Comparison of ENCODE assay signal across 9 cellular contexts in the genomic region with DNA sequence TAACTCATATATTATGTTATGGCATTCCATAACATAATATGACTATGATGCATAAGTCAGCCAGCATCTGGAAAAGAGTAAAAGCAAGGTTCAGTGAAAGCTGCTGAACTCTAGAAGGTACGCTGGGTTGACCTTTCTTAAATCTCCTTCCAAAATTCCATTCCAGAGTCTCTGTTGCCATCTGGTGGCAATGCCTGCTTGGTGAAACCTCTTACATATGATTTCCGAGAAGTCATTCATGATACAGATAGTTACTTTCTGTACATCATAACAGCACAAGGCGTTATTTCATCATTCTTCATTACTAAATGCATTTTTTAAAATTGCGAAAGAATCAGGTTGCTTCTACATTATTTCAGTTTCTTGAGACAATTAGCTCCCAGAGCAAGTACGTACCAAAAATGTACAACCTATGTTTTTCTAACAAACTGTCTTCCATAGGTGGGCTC. TPM values are rescaled to one million over a fixed set of nuclear protein-coding genes. Genes with fewer than 3 reads are reported as not detected.
A peak's percentile ranks its signal among the peaks of the same experiment; 100 is the strongest.
DNase-seq lines count a peak whose midpoint lies in the region; ATAC-seq, FAIRE-seq and TF ChIP-seq lines count a peak whose summit lies in the region.
"Had no signal": no experiment of that assay in that cellular context is flagged by ENCODE, and none has a peak within 500 bp of the region (broad histone marks: within the 10 kb centered on the region; RNA-seq: fewer than 3 reads in every experiment).

No MANE protein-coding gene starts in this region.

- H4K20me1 ChIP-seq in hepatocyte (ENCODE audit: insufficient read depth, poor library complexity, severe bottlenecking), result no peaks in the 10 kb centered on the region

- FAIRE-seq in A549 (lab: Jason Lieb, UNC), result no peak
- FAIRE-seq in small intestine (lab: Jason Lieb, UNC), result peak; percentile 51

- H3K4me1 Mint-ChIP-seq in T-helper 17 cell, result peaks cover 6% of the 10 kb centered on the region

- WGBS in A549 (ENCODE audit: missing lambda C conversion rate), result 2% methylated on average over 5 of the region's 5 CpGs
- WGBS in hepatocyte (ENCODE audit: low lambda C conversion rate, missing lambda C conversion rate), result 38% methylated on average over 5 of the region's 5 CpGs
- WGBS in small intestine, 3 donors, result 5 to 24% (median 8%) methylated on average over 5 of the region's 5 CpGs

- no peaks in the 10 kb centered on the region for H3K27me3 ChIP-seq in hepatocyte
- H3K27me3 ChIP-seq in small intestine (ENCODE audit: control insufficient read depth in 2 of 2, insufficient read depth in 2 of 2, low read length in 2 of 2), result no peaks in the 10 kb centered on the region

- TF ChIP-seq POLR2A in A549 (IDR thresholded peaks at IDR 0.05; ENCODE audit: low read length), result no peak

- DNase-seq in A549 (ENCODE audit: low read depth in 1 of 2, low spot score in 1 of 2) (peak; percentile 21 to 74), NCI-H1930 (lab: John Stamatoyannopoulos, UW) (peak; percentile 13 to 63), T-helper 17 cell (peak; percentile 31 to 60 (median 45)), astrocyte of the cerebellum (ENCODE audit: low read depth) (peak; percentile 72), hepatocyte (ENCODE audit: low spot score) (peak; percentile 75), small intestine (peak; percentile 78)

- H3K4me3 ChIP-seq in A549 (peak overlapping the region; percentile 38), astrocyte of the cerebellum (ENCODE audit: low read depth, low read length) (no peak overlapping the region), hepatocyte (no peak overlapping the region), small intestine (ENCODE audit: low read depth in 1 of 2, low read length in 2 of 2) (no peak overlapping the region)
- H3K4me3 ChIP-seq: skin epidermis had no signal

- in situ Hi-C loops in astrocyte of the cerebellum (cut with HindIII; ENCODE audit: low sequenced_read_pairs), result no loop called here

- no peaks in the 10 kb centered on the region for H3K9me3 ChIP-seq in A549
- H3K9me3 ChIP-seq in T-helper 17 cell (ENCODE audit: control insufficient read depth, low read length, poor library complexity, severe bottlenecking), result no peaks in the 10 kb centered on the region
- H3K9me3 ChIP-seq in hepatocyte (ENCODE audit: low read depth), result no peaks in the 10 kb centered on the region
- no peaks in the 10 kb centered on the region for H3K9me3 ChIP-seq in small intestine (ENCODE audit: control insufficient read depth, low read depth)

- no peaks in the 10 kb centered on the region for H3K79me2 ChIP-seq in hepatocyte

- POLR2A ChIA-PET in A549 (lab: Yijun Ruan, JAX), result no interaction called here

- H3K27me3 Mint-ChIP-seq in T-helper 17 cell, result no peaks in the 10 kb centered on the region

- ATAC-seq in A549 (peak; percentile 85 to 94), GM18520 (IDR thresholded peaks at IDR 0.05; ENCODE audit: unreplicated experiment) (peak; percentile 41), T-helper 17 cell (peak; percentile 90), GM19452 (IDR thresholded peaks at IDR 0.05; ENCODE audit: unreplicated experiment) (no peak)

- H3K4me2 ChIP-seq in A549, result peak overlapping the region; percentile 87
- H3K4me2 ChIP-seq in hepatocyte, result no peak overlapping the region

- CTCF ChIA-PET in A549 (lab: Yijun Ruan, JAX), result interaction anchor here (0.7 to 2.3 kb wide), 21 partner anchors 9 to 716 kb away, joined by 3 to 16 read pairs (median 3); no protein-coding TSS in a partner anchor

- H3K9me2 ChIP-seq in hepatocyte (replicated peaks; ENCODE audit: insufficient read depth), result no peaks in the 10 kb centered on the region

- no peak for TF ChIP-seq EP300 in A549 (IDR thresholded peaks at IDR 0.05)

- peak overlapping the region in 1 of 2 experiments; percentile 37; a peak in 4 of 6 replicates for H3K27ac ChIP-seq in A549
- no peak overlapping the region for H3K27ac ChIP-seq in hepatocyte
- no peak overlapping the region for H3K27ac ChIP-seq in small intestine (ENCODE audit: low read depth in 1 of 2, low read length in 1 of 2)

- H3K4me3 Mint-ChIP-seq in T-helper 17 cell, result no peak overlapping the region

- H2AFZ ChIP-seq in hepatocyte, result no peak overlapping the region

- H3K36me3 ChIP-seq in hepatocyte (replicated peaks; ENCODE audit: insufficient read depth, low read depth), result no peaks in the 10 kb centered on the region
- no peaks in the 10 kb centered on the region for H3K36me3 ChIP-seq in small intestine (ENCODE audit: control insufficient read depth in 2 of 2, insufficient read depth in 2 of 2, low read length in 2 of 2)

- H3K36me3 Mint-ChIP-seq in T-helper 17 cell (ENCODE audit: low read depth), result no peaks in the 10 kb centered on the region

- peak; percentile 79 to 89 for TF ChIP-seq RAD21 in A549 (conservative IDR thresholded peaks at IDR 0.05 in 1 of 2, IDR thresholded peaks at IDR 0.05 in 1 of 2)

- TF ChIP-seq CTCF in A549 (IDR thresholded peaks at IDR 0.05), result peak; percentile 79
- TF ChIP-seq CTCF in astrocyte of the cerebellum (IDR thresholded peaks at IDR 0.05; ENCODE audit: low read depth, low read length, missing control alignments), result peak; percentile 78
- peak; percentile 86 for TF ChIP-seq CTCF in hepatocyte (IDR thresholded peaks at IDR 0.05; ENCODE audit: poor library complexity)

- H3K27ac Mint-ChIP-seq in T-helper 17 cell, result no peak overlapping the region

- H3K4me1 ChIP-seq in A549, result no peaks in the 10 kb centered on the region
- no peaks in the 10 kb centered on the region for H3K4me1 ChIP-seq in hepatocyte (ENCODE audit: insufficient read depth)
- H3K4me1 ChIP-seq in small intestine (ENCODE audit: control insufficient read depth in 2 of 2, insufficient read depth in 1 of 2, low read depth in 1 of 2, low read length in 1 of 2), result no peaks in the 10 kb centered on the region

TF ChIP-seq in A549, 52 proteins besides CTCF, POLR2A, EP300 and RAD21:
- TF ChIP-seq SMC3 (IDR thresholded peaks at IDR 0.05) (peak; percentile 69), HOXA7 (CRISPR knock-in tag; IDR thresholded peaks at IDR 0.05) (no peak)

RNA-seq across cellular contexts. Expression of a gene that starts 7.0 kb away (rescaled TPM):
- 10.7 and 12.7 TPM in 2 replicates for polyA plus RNA-seq in A549 (2011; rRNA removed)
- 2.3 and 3.4 TPM in 2 replicates for polyA plus RNA-seq in A549 (2012; cell fraction: cytosol; rRNA removed)
- polyA plus RNA-seq in A549 (2012; cell fraction: nucleus; rRNA removed), result 6.0 and 8.2 TPM in 2 replicates
- polyA plus RNA-seq in A549 (2017; fragmentation: RNase III; extraction: RNeasy Plus Mini Kit Qiagen cat#74134 plus additional on column Dnase treatment), result 3.6 to 3.8 TPM (median 3.7 TPM) in 3 replicates
- 38.5 and 48.5 TPM in 2 replicates for polyA minus RNA-seq in A549 (2011; rRNA and poly(A)+ RNA removed)
- total RNA-seq in T-helper 17 cell, result 10 to 100 TPM; 46.6 to 76.5 TPM
- 31.1 and 32.1 TPM in 2 replicates for total RNA-seq in hepatocyte
- polyA plus RNA-seq in hepatocyte, result 4.6 and 5.7 TPM in 2 replicates
- polyA plus RNA-seq in small intestine, result 1 to 10 TPM; 3.5 to 4.5 (median 4.0) TPM
